ENCODE assay signal across 1 cellular context in the genomic region with DNA sequence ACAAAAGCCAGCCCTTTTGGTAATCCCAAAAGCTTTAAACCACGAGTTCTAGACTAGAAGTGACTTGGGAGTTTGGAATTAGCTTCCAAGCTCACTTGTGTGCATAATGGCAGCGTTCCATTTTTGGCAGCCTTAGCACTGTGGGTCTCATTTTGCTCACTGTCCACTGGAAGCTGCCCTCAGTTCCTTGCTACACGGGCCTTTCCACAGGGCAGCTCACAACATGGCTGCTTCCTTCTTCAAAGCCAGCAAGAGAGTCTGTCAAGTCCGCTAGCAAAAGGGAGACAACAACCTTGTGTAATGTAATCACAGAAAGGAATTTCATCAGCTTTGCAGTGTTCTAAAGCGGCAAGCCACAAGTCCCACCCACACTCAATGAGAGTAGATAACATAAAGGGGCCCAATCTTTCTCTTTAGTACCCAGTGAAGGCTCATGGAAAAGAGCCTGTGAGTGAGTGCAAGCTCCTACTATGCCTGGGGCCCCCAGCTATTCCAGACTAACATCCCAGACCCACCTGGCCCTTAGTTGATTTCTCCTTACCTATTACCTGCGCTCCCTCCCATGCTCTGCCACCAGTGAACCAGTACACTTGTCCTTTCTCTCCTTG.
TF ChIP-seq lines count a peak whose summit lies in the region.

No MANE protein-coding gene starts in this region.

TF ChIP-seq in HEK293, 187 proteins besides CTCF, POLR2A, EP300 and RAD21 (continued from another document):
- TF ChIP-seq, protein P1, sequence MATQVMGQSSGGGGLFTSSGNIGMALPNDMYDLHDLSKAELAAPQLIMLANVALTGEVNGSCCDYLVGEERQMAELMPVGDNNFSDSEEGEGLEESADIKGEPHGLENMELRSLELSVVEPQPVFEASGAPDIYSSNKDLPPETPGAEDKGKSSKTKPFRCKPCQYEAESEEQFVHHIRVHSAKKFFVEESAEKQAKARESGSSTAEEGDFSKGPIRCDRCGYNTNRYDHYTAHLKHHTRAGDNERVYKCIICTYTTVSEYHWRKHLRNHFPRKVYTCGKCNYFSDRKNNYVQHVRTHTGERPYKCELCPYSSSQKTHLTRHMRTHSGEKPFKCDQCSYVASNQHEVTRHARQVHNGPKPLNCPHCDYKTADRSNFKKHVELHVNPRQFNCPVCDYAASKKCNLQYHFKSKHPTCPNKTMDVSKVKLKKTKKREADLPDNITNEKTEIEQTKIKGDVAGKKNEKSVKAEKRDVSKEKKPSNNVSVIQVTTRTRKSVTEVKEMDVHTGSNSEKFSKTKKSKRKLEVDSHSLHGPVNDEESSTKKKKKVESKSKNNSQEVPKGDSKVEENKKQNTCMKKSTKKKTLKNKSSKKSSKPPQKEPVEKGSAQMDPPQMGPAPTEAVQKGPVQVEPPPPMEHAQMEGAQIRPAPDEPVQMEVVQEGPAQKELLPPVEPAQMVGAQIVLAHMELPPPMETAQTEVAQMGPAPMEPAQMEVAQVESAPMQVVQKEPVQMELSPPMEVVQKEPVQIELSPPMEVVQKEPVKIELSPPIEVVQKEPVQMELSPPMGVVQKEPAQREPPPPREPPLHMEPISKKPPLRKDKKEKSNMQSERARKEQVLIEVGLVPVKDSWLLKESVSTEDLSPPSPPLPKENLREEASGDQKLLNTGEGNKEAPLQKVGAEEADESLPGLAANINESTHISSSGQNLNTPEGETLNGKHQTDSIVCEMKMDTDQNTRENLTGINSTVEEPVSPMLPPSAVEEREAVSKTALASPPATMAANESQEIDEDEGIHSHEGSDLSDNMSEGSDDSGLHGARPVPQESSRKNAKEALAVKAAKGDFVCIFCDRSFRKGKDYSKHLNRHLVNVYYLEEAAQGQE (tag by site-specific recombination; IDR thresholded peaks at IDR 0.05): no peak
- no peak for TF ChIP-seq ZNF146 (tag by site-specific recombination; IDR thresholded peaks at IDR 0.05)
- TF ChIP-seq ZNF175 (tag by site-specific recombination; IDR thresholded peaks at IDR 0.05): no peak
- TF ChIP-seq, protein P2, sequence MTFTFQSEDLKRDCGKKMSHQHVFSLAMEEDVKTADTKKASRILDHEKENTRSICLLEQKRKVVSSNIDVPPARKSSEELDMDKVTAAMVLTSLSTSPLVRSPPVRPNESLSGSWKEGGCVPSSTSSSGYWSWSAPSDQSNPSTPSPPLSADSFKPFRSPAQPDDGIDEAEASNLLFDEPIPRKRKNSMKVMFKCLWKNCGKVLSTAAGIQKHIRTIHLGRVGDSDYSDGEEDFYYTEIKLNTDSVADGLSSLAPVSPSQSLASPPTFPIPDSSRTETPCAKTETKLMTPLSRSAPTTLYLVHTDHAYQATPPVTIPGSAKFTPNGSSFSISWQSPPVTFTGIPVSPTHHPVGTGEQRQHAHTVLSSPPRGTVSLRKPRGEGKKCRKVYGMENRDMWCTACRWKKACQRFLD (tag by site-specific recombination; IDR thresholded peaks at IDR 0.05): no peak
- TF ChIP-seq ZNF335 (tag by site-specific recombination; conservative IDR thresholded peaks at IDR 0.05): peak; percentile 80
- TF ChIP-seq ZNF391 (tag by site-specific recombination; IDR thresholded peaks at IDR 0.05; ENCODE audit: borderline replicate concordance, low read depth): no peak
- TF ChIP-seq ZNF24 (tag by site-specific recombination; IDR thresholded peaks at IDR 0.05): no peak
- TF ChIP-seq, protein P3, sequence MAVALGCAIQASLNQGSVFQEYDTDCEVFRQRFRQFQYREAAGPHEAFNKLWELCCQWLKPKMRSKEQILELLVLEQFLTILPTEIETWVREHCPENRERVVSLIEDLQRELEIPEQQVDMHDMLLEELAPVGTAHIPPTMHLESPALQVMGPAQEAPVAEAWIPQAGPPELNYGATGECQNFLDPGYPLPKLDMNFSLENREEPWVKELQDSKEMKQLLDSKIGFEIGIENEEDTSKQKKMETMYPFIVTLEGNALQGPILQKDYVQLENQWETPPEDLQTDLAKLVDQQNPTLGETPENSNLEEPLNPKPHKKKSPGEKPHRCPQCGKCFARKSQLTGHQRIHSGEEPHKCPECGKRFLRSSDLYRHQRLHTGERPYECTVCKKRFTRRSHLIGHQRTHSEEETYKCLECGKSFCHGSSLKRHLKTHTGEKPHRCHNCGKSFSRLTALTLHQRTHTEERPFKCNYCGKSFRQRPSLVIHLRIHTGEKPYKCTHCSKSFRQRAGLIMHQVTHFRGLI (tag by site-specific recombination; IDR thresholded peaks at IDR 0.05): no peak
- TF ChIP-seq ZFP41 (tag by site-specific recombination; IDR thresholded peaks at IDR 0.05; ENCODE audit: borderline replicate concordance): no peak
- no peak for TF ChIP-seq GLI4 (tag by site-specific recombination; IDR thresholded peaks at IDR 0.05)
- TF ChIP-seq HOXA7 (CRISPR knock-in tag; IDR thresholded peaks at IDR 0.05; ENCODE audit: borderline replicate concordance): no peak
- TF ChIP-seq, protein P4, sequence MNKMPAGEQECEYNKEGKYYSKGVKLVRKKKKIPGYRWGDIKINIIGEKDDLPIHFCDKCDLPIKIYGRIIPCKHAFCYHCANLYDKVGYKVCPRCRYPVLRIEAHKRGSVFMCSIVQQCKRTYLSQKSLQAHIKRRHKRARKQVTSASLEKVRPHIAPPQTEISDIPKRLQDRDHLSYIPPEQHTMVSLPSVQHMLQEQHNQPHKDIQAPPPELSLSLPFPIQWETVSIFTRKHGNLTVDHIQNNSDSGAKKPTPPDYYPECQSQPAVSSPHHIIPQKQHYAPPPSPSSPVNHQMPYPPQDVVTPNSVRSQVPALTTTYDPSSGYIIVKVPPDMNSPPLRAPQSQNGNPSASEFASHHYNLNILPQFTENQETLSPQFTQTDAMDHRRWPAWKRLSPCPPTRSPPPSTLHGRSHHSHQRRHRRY (tag by site-specific recombination; IDR thresholded peaks at IDR 0.05): no peak
- no peak for TF ChIP-seq ZNF16 (tag by site-specific recombination; IDR thresholded peaks at IDR 0.05; ENCODE audit: low read depth)
- no peak for TF ChIP-seq ZNF2 (tag by site-specific recombination; IDR thresholded peaks at IDR 0.05)
- no peak for TF ChIP-seq ZNF114 (tag by site-specific recombination; IDR thresholded peaks at IDR 0.05)
- TF ChIP-seq, protein P5, sequence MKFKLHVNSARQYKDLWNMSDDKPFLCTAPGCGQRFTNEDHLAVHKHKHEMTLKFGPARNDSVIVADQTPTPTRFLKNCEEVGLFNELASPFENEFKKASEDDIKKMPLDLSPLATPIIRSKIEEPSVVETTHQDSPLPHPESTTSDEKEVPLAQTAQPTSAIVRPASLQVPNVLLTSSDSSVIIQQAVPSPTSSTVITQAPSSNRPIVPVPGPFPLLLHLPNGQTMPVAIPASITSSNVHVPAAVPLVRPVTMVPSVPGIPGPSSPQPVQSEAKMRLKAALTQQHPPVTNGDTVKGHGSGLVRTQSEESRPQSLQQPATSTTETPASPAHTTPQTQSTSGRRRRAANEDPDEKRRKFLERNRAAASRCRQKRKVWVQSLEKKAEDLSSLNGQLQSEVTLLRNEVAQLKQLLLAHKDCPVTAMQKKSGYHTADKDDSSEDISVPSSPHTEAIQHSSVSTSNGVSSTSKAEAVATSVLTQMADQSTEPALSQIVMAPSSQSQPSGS (tag by site-specific recombination; IDR thresholded peaks at IDR 0.05; ENCODE audit: low read depth): no peak
- no peak for TF ChIP-seq ZNF19 (tag by site-specific recombination; IDR thresholded peaks at IDR 0.05; ENCODE audit: low read depth)
- TF ChIP-seq, protein P6, sequence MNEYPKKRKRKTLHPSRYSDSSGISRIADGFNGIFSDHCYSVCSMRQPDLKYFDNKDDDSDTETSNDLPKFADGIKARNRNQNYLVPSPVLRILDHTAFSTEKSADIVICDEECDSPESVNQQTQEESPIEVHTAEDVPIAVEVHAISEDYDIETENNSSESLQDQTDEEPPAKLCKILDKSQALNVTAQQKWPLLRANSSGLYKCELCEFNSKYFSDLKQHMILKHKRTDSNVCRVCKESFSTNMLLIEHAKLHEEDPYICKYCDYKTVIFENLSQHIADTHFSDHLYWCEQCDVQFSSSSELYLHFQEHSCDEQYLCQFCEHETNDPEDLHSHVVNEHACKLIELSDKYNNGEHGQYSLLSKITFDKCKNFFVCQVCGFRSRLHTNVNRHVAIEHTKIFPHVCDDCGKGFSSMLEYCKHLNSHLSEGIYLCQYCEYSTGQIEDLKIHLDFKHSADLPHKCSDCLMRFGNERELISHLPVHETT (tag by site-specific recombination; IDR thresholded peaks at IDR 0.05): no peak
- TF ChIP-seq, protein P7, sequence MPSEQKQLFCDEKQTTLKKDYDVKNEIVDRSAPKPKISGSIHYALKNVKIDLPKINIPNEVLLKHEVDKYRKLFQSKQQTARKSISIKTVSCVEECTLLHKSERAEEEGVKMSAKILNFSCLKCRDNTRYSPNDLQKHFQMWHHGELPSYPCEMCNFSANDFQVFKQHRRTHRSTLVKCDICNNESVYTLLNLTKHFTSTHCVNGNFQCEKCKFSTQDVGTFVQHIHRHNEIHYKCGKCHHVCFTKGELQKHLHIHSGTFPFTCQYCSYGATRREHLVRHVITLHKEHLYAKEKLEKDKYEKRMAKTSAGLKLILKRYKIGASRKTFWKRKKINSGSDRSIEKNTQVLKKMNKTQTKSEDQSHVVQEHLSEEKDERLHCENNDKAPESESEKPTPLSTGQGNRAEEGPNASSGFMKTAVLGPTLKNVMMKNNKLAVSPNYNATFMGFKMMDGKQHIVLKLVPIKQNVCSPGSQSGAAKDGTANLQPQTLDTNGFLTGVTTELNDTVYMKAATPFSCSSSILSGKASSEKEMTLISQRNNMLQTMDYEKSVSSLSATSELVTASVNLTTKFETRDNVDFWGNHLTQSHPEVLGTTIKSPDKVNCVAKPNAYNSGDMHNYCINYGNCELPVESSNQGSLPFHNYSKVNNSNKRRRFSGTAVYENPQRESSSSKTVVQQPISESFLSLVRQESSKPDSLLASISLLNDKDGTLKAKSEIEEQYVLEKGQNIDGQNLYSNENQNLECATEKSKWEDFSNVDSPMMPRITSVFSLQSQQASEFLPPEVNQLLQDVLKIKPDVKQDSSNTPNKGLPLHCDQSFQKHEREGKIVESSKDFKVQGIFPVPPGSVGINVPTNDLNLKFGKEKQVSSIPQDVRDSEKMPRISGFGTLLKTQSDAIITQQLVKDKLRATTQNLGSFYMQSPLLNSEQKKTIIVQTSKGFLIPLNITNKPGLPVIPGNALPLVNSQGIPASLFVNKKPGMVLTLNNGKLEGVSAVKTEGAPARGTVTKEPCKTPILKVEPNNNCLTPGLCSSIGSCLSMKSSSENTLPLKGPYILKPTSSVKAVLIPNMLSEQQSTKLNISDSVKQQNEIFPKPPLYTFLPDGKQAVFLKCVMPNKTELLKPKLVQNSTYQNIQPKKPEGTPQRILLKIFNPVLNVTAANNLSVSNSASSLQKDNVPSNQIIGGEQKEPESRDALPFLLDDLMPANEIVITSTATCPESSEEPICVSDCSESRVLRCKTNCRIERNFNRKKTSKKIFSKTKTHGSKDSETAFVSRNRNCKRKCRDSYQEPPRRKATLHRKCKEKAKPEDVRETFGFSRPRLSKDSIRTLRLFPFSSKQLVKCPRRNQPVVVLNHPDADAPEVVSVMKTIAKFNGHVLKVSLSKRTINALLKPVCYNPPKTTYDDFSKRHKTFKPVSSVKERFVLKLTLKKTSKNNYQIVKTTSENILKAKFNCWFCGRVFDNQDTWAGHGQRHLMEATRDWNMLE (tag by site-specific recombination; conservative IDR thresholded peaks at IDR 0.05; ENCODE audit: low read depth): peak; percentile 63
- no peak for TF ChIP-seq ZNF404 (tag by site-specific recombination; IDR thresholded peaks at IDR 0.05)
- no peak for TF ChIP-seq ZFP37 (tag by site-specific recombination; IDR thresholded peaks at IDR 0.05)
- TF ChIP-seq ZNF785 (tag by site-specific recombination; IDR thresholded peaks at IDR 0.05): no peak
- no peak for TF ChIP-seq HOXD13 (CRISPR knock-in tag; IDR thresholded peaks at IDR 0.05; ENCODE audit: borderline replicate concordance)
- TF ChIP-seq PRDM1 (tag by site-specific recombination; IDR thresholded peaks at IDR 0.05): no peak
- TF ChIP-seq WT1 (tag by site-specific recombination; IDR thresholded peaks at IDR 0.05): no peak
- TF ChIP-seq SETDB1 (IDR thresholded peaks at IDR 0.05; ENCODE audit: insufficient read length, low read length): peak; percentile 36
- peak; percentile 31; the same call in 1 of the 2 replicates for TF ChIP-seq SCRT2 (tag by site-specific recombination; IDR thresholded peaks at IDR 0.05)
- no peak for TF ChIP-seq MYNN (tag by site-specific recombination; IDR thresholded peaks at IDR 0.05; ENCODE audit: borderline replicate concordance)
